In the genomic region with DNA sequence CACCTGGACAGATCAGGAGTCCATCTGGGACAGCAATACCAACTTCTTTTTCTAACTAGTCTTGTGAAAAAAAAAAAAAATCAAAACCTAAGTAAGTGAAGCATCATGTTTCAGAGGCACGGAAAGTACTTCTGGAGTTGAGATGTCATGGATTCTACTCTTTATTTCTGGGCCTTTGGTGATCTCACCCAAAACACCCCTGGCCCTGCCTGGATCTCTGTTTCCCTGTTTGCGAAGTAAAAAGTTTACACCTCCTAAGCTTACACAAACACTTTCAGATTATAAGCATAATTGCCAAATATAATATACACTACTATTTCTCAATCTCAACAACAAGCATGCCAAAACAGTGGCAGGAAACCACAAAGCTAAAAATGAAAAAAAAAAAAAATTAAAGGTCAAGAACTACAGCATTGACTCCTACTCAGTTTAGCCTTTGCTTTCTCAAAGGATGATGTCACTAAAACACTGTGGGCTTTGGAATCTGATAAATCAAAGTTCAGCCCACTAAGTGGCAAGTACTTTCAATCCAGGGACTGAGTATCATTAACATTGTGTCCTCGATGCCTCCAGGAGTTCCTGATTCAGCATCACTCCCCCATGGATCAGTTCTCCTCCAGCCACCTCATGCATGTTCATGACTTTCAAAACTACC, we compare ENCODE assay signal across 1 cellular context.
TF ChIP-seq lines count a peak whose summit lies in the region.

No MANE protein-coding gene starts in this region.

TF ChIP-seq in IMR-90, 13 proteins besides CTCF, POLR2A, EP300 and RAD21:
- no peak for TF ChIP-seq RCOR1 (IDR thresholded peaks at IDR 0.05; ENCODE audit: insufficient replicate concordance, low read length)
- TF ChIP-seq CHD1 (IDR thresholded peaks at IDR 0.05; ENCODE audit: low read depth, low read length) = no peak
- no peak for TF ChIP-seq MAZ (IDR thresholded peaks at IDR 0.05; ENCODE audit: borderline replicate concordance, low read depth, low read length)
- TF ChIP-seq RFX5 (IDR thresholded peaks at IDR 0.05; ENCODE audit: low read depth, low read length) = no peak
- TF ChIP-seq MXI1 (IDR thresholded peaks at IDR 0.05; ENCODE audit: borderline replicate concordance, low read depth, low read length) = no peak
- no peak for TF ChIP-seq FOS (IDR thresholded peaks at IDR 0.05; ENCODE audit: low read depth, low read length)
- TF ChIP-seq NFE2L2 (IDR thresholded peaks at IDR 0.05; ENCODE audit: low read depth, low read length) = no peak
- TF ChIP-seq SMC3 (IDR thresholded peaks at IDR 0.05; ENCODE audit: low read depth, low read length) = no peak
